Comparison of ENCODE assay signal across 8 cellular contexts in the genomic region with DNA sequence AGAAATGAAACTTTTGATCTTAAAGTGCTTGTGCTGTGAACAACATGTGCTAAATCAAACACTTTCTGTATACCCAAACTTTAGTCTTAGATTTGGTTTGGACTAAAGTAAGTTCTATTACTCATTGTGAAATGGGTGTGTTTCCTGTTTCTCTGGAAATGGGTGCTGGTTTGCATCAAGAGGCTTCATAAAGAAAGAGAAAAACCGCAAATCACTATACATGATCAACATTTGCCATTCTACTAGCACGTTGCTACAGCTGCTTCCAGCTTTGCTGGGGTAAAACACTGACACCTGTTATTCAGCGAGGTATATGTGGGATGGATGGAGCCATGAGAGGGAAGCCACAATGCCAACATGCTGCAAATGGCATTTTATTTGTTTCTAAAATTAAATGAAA.
A peak's percentile ranks its signal among the peaks of the same experiment; 100 is the strongest.
DNase-seq lines count a peak whose midpoint lies in the region; ATAC-seq, FAIRE-seq and TF ChIP-seq lines count a peak whose summit lies in the region.

No MANE protein-coding gene starts in this region.

- peaks cover 17% of the 10 kb centered on the region for H3K4me1 Mint-ChIP-seq in activated naive CD8-positive, alpha-beta T cell treated with anti-CD3 and anti-CD28 coated beads, Interleukin-2, amount 10 ng/mL, durations not matched to agents 7 days and 5 days

- no peaks in the 10 kb centered on the region for H3K36me3 ChIP-seq in kidney (ENCODE audit: control insufficient read depth in 1 of 2, insufficient read depth in 2 of 2, low read length in 2 of 2)

- FAIRE-seq in kidney (lab: Jason Lieb, UNC) = no peak

- H3K9me3 ChIP-seq in kidney (ENCODE audit: control insufficient read depth in 1 of 2, low read length in 2 of 2) = no peaks in the 10 kb centered on the region

- peak overlapping the region; percentile 59 for H3K27ac Mint-ChIP-seq in activated naive CD8-positive, alpha-beta T cell treated with anti-CD3 and anti-CD28 coated beads, Interleukin-2, amount 10 ng/mL, durations not matched to agents 7 days and 5 days

- no peak overlapping the region for H3K4me3 ChIP-seq in kidney (ENCODE audit: low read length in 2 of 2)

- peak; percentile 97 for ATAC-seq in GM21390 (IDR thresholded peaks at IDR 0.05; ENCODE audit: unreplicated experiment)
- peak; percentile 97 for ATAC-seq in HG03442 (IDR thresholded peaks at IDR 0.05; ENCODE audit: unreplicated experiment)
- peak; percentile 75 for ATAC-seq in activated naive CD8-positive, alpha-beta T cell treated with anti-CD3 and anti-CD28 coated beads, Interleukin-2, amount 10 ng/mL, durations not matched to agents 7 days and 5 days (ENCODE audit: low read depth)
- ATAC-seq in Right ventricle myocardium superior (ENCODE audit: poor library complexity) = no peak

- H3K9me3 Mint-ChIP-seq in activated naive CD8-positive, alpha-beta T cell treated with anti-CD3 and anti-CD28 coated beads, Interleukin-2, amount 10 ng/mL, durations not matched to agents 7 days and 5 days = peaks cover 3% of the 10 kb centered on the region

- peaks cover 12% of the 10 kb centered on the region for H3K36me3 Mint-ChIP-seq in activated naive CD8-positive, alpha-beta T cell treated with anti-CD3 and anti-CD28 coated beads, Interleukin-2, amount 10 ng/mL, durations not matched to agents 7 days and 5 days

- H3K9ac ChIP-seq in kidney (ENCODE audit: low read length in 2 of 2) = no peak overlapping the region

- in situ Hi-C loops in GM13976 (cut with MboI; ENCODE audit: low sequenced_read_pairs, unreplicated experiment) = no loop called here

- DNase-seq in GM13976 (ENCODE audit: low spot score) = peak; percentile 41
- DNase-seq in activated naive CD8-positive, alpha-beta T cell treated with anti-CD3 and anti-CD28 coated beads, Interleukin-2, amount 10 ng/mL, durations not matched to agents 7 days and 5 days = no peak
- DNase-seq in NCI-H82 (lab: John Stamatoyannopoulos, UW) = no peak
- DNase-seq in midbrain (lab: John Stamatoyannopoulos, UW) = no peak
- DNase-seq in Right ventricle myocardium superior = no peak
- no peak for DNase-seq in kidney

- H3K27ac ChIP-seq in kidney (ENCODE audit: low read depth in 2 of 2, low read length in 2 of 2) = no peak overlapping the region

- POLR2A ChIA-PET in activated naive CD8-positive, alpha-beta T cell treated with anti-CD3 and anti-CD28 coated beads, Interleukin-2, amount 10 ng/mL, durations not matched to agents 7 days and 5 days (lab: Charles Lee) = interaction anchor here (1.0 to 1.1 kb wide), 2 partner anchors 202 to 547 kb away, joined by 3 to 4 read pairs; partner anchors contain the start of gene ACVR2A

- intact Hi-C loops in Right ventricle myocardium superior (cut with DNase I) (no loop called here), kidney (cut with DNase I) (no loop called here)

- H3K4me3 Mint-ChIP-seq in activated naive CD8-positive, alpha-beta T cell treated with anti-CD3 and anti-CD28 coated beads, Interleukin-2, amount 10 ng/mL, durations not matched to agents 7 days and 5 days = peak overlapping the region; percentile 29

- no peaks in the 10 kb centered on the region for H3K4me1 ChIP-seq in kidney (ENCODE audit: control insufficient read depth in 1 of 2, insufficient read depth in 1 of 2, low read depth in 1 of 2, low read length in 2 of 2)

- TF ChIP-seq CTCF in GM13976 (IDR thresholded peaks at IDR 0.05; ENCODE audit: borderline replicate concordance, control extremely low read depth, extremely low read depth, insufficient read depth, missing control alignments) = no peak
- no peak for TF ChIP-seq CTCF in kidney (IDR thresholded peaks at IDR 0.05; ENCODE audit: borderline replicate concordance, extremely low read depth, insufficient read depth)

- H3K27me3 Mint-ChIP-seq in activated naive CD8-positive, alpha-beta T cell treated with anti-CD3 and anti-CD28 coated beads, Interleukin-2, amount 10 ng/mL, durations not matched to agents 7 days and 5 days = peaks cover 2% of the 10 kb centered on the region
